ENCODE assay signal across 9 cellular contexts in the genomic region with DNA sequence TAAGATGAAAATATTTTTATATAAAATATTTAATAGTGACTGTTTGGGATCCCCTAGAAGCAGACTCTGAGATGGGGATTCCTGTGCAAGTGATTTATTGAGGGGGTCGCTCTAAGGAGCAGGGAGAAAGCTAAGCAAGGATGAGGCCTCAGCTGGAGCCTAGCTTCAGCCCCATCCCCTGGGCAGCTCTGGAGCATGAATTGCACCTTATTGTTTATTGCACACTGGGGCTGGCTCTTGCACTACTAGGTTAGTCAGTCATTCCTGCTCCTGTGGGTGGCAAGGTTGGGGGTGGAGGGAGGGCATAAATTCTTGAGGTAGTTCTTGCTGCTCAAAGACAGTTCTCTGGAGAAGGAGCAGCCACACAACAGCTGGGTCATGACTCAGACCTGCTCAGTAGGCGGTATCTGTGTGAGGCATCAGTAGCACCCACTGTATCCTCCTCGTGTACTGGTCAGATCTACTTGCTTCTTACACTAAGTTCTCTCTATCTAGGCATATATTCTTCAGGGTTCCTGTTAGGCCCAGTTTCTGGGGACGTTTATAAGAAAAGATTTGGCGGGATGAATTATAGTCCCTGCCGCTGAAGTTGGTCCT. TPM values are rescaled to one million over a fixed set of nuclear protein-coding genes. Genes with fewer than 3 reads are reported as not detected.
DNase-seq lines count a peak whose midpoint lies in the region; ATAC-seq and TF ChIP-seq lines count a peak whose summit lies in the region.
"Had no signal": no experiment of that assay in that cellular context is flagged by ENCODE, and none has a peak within 500 bp of the region (broad histone marks: within the 10 kb centered on the region; RNA-seq: fewer than 3 reads in every experiment).

No MANE protein-coding gene starts in this region.

- no peaks in the 10 kb centered on the region for H3K79me2 ChIP-seq in mammary epithelial cell (ENCODE audit: insufficient read depth, low read length)

- ATAC-seq in HG02759 (IDR thresholded peaks at IDR 0.05; ENCODE audit: unreplicated experiment) (peak; percentile 90), GM18873 (IDR thresholded peaks at IDR 0.05; ENCODE audit: low FRiP score, unreplicated experiment) (no peak)

- dilution Hi-C loops in mammary epithelial cell (cut with HindIII; ENCODE audit: low sequenced_read_pairs): no loop called here

- no peaks in the 10 kb centered on the region for H4K20me1 ChIP-seq in mammary epithelial cell (ENCODE audit: insufficient read depth, low read length)

- 45% methylated on average over 4 of the region's 6 CpGs for WGBS in mammary epithelial cell (ENCODE audit: low coverage, missing lambda C conversion rate)

- peaks cover 39% of the 10 kb centered on the region for H3K4me1 Mint-ChIP-seq in T-helper 2 cell treated with Interferon-gamma antibody and Interleukin-4, amounts not matched to agents 5 μg/mL and 100 μg/mL, for 36 hours (ENCODE audit: low read depth)

- no peak overlapping the region for H3K4me3 ChIP-seq in mammary epithelial cell (replicated peaks in 1 of 3; ENCODE audit: insufficient read depth in 1 of 3, low read depth in 2 of 3, low read length in 3 of 3)
- H3K4me3 ChIP-seq: uterus had no signal

- DNase-seq in AG20443 (ENCODE audit: low spot score) (peak; percentile 72), mammary epithelial cell (peak; percentile 98), NCI-H2029 treated with DMSO at 0.1 percent for 48 hours (lab: John Stamatoyannopoulos, UW) (no peak), NCI-H1048 (lab: John Stamatoyannopoulos, UW) (no peak)
- peak; percentile 90 for DNase-seq in T-helper 2 cell treated with Interferon-gamma antibody and Interleukin-4, amounts not matched to agents 5 μg/mL and 100 μg/mL, for 36 hours (ENCODE audit: low spot score)
- DNase-seq in stimulated activated CD4-positive, alpha-beta T cell treated with anti-CD3 and anti-CD28 coated beads, Interleukin-1b, Interleukin-23, amount 100 ng/mL, for 4 hours (ENCODE audit: low read depth in 2 of 2): peak; percentile 48 to 53

- H3K27ac ChIP-seq in mammary epithelial cell (ENCODE audit: insufficient read depth, low read depth, low read length): peak overlapping the region; percentile 71
- H3K27ac ChIP-seq: uterus had no signal

- H3K4me3 Mint-ChIP-seq in T-helper 2 cell treated with Interferon-gamma antibody and Interleukin-4, amounts not matched to agents 5 μg/mL and 100 μg/mL, for 36 hours: peak overlapping the region; percentile 52

- no TSS peak for BruUV-seq in mammary epithelial cell (replicated peaks; lab: Mats Ljungman, UMichigan)

- peak overlapping the region; percentile 8 for H2AFZ ChIP-seq in mammary epithelial cell (ENCODE audit: low read depth, low read length)

- H3K4me1 ChIP-seq in mammary epithelial cell (ENCODE audit: insufficient read depth, low read length): peaks cover 26% of the 10 kb centered on the region

- no peak overlapping the region for H3K4me2 ChIP-seq in mammary epithelial cell (ENCODE audit: insufficient read depth, low read depth, low read length)

- peaks cover 3% of the 10 kb centered on the region for H3K36me3 Mint-ChIP-seq in T-helper 2 cell treated with Interferon-gamma antibody and Interleukin-4, amounts not matched to agents 5 μg/mL and 100 μg/mL, for 36 hours (ENCODE audit: low read depth)

- no peaks in the 10 kb centered on the region for H3K27me3 Mint-ChIP-seq in T-helper 2 cell treated with Interferon-gamma antibody and Interleukin-4, amounts not matched to agents 5 μg/mL and 100 μg/mL, for 36 hours (ENCODE audit: low read depth)

- in situ Hi-C loops in mammary epithelial cell (cut with MboI; ENCODE audit: low sequenced_read_pairs in 2 of 2): no loop called here

- H3K36me3 ChIP-seq in mammary epithelial cell (ENCODE audit: insufficient read depth, low read length): no peaks in the 10 kb centered on the region
- H3K36me3 ChIP-seq: uterus had no signal

- TF ChIP-seq CTCF in mammary epithelial cell (conservative IDR thresholded peaks at IDR 0.05 in 1 of 2, IDR thresholded peaks at IDR 0.05 in 1 of 2; ENCODE audit: extremely low read depth in 1 of 2, insufficient read depth in 1 of 2, low read depth in 1 of 2, low read length in 2 of 2): no peak

- H3K27me3 ChIP-seq in mammary epithelial cell (ENCODE audit: insufficient read depth, low read length): no peaks in the 10 kb centered on the region
- H3K27me3 ChIP-seq: uterus had no signal

- no peaks in the 10 kb centered on the region for H3K9me3 ChIP-seq in mammary epithelial cell (replicated peaks; ENCODE audit: insufficient read depth, low read length)
- H3K9me3 ChIP-seq: uterus had no signal

- H3K27ac Mint-ChIP-seq in T-helper 2 cell treated with Interferon-gamma antibody and Interleukin-4, amounts not matched to agents 5 μg/mL and 100 μg/mL, for 36 hours: peak overlapping the region; percentile 78

- H3K9me3 Mint-ChIP-seq in T-helper 2 cell treated with Interferon-gamma antibody and Interleukin-4, amounts not matched to agents 5 μg/mL and 100 μg/mL, for 36 hours: peaks cover 3% of the 10 kb centered on the region

- CTCF ChIA-PET in mammary epithelial cell (lab: Charles Lee; ENCODE audit: low non-redundant PET): interaction anchor here (0.6 kb wide), 1 partner anchor 219 kb away, joined by 8 read pairs; no protein-coding TSS in a partner anchor

- H3K9ac ChIP-seq in mammary epithelial cell (ENCODE audit: insufficient read depth, low read length): peak overlapping the region; percentile 29

- intact Hi-C loops in mammary epithelial cell (cut with micrococcal nuclease): loop anchor here (5.0 kb wide), 1 partner anchor 33 kb away; no protein-coding TSS in a partner anchor

RNA-seq across cellular contexts. Expression of gene TNFSF10, which starts 27.2 kb away (rescaled TPM):
- total RNA-seq in mammary epithelial cell: 1 to 10 TPM; 2.8 to 3.2 TPM
- 4.3 TPM for polyA plus RNA-seq in mammary epithelial cell
- polyA minus RNA-seq in mammary epithelial cell: not detected

Comparison
In these comparisons a context has a peak if more than half of its experiments do, and no peak if none do; other contexts are left out.
1. DNase-seq: peak in AG20443 (single experiment), T-helper 2 cell treated with Interferon-gamma antibody and Interleukin-4, amounts not matched to agents 5 μg/mL and 100 μg/mL, for 36 hours (single experiment), mammary epithelial cell (single experiment) and stimulated activated CD4-positive, alpha-beta T cell treated with anti-CD3 and anti-CD28 coated beads, Interleukin-1b, Interleukin-23, amount 100 ng/mL, for 4 hours (2 of 2); none in NCI-H2029 treated with DMSO at 0.1 percent for 48 hours (single experiment) and NCI-H1048 (single experiment).